10 cellular contexts compared by ENCODE assay signal in the genomic region with DNA sequence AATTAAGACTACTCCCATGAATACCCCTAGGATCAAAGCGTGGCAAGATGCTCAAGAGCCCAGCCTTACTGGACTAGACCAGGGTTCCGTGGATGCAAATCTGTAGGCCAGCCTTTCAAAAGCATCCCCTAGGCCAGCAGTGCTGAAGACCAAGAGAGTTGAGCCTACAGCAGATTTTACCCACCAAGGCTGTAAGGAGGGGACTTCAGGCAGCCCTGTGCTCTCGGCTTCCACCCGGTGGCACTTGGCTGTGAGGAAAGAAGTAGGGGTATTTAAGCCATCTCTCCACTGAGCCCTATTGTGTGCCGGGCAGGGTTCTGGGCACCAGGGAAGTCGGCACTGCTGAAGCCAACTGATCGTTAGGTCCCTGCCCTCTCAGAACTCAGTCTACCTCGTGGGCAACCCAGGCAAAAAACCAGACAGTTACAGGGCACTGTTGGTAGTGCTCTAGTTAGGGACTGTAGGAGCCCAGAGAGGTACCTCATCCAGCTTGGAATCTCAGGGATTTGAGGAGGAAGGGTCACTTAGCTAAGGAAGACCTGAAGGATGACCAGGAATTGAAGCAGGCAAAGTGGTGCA. TPM values are rescaled to one million over a fixed set of nuclear protein-coding genes. Genes with fewer than 3 reads are reported as not detected.
A peak's percentile ranks its signal among the peaks of the same experiment; 100 is the strongest.
DNase-seq lines count a peak whose midpoint lies in the region; ATAC-seq and TF ChIP-seq lines count a peak whose summit lies in the region.
"Had no signal": no experiment of that assay in that cellular context is flagged by ENCODE, and none has a peak within 500 bp of the region (broad histone marks: within the 10 kb centered on the region; RNA-seq: fewer than 3 reads in every experiment).

No MANE protein-coding gene starts in this region.

- H3K9me3 ChIP-seq in HUES48 (ENCODE audit: control insufficient read depth, insufficient read depth, low read length), result no peaks in the 10 kb centered on the region

- H3K9me3 Mint-ChIP-seq in chondrocyte (ENCODE audit: low read depth) (no peaks in the 10 kb centered on the region), osteocyte (ENCODE audit: unreplicated experiment) (no peaks in the 10 kb centered on the region)

- H3K27me3 ChIP-seq in HUES48 (ENCODE audit: control insufficient read depth, insufficient read depth, low read length), result no peaks in the 10 kb centered on the region

- H3K4me1 ChIP-seq in HUES48 (ENCODE audit: control insufficient read depth, insufficient read depth, low read length), result peaks cover 7% of the 10 kb centered on the region

- H3K27me3 Mint-ChIP-seq in chondrocyte (ENCODE audit: low read depth) (no peaks in the 10 kb centered on the region), osteocyte (ENCODE audit: unreplicated experiment) (no peaks in the 10 kb centered on the region)

- H3K27ac Mint-ChIP-seq in chondrocyte (ENCODE audit: unreplicated experiment) (peak overlapping the region; percentile 17), osteocyte (ENCODE audit: unreplicated experiment) (no peak overlapping the region)

- no peak for ATAC-seq in HG02981 (IDR thresholded peaks at IDR 0.05; ENCODE audit: unreplicated experiment)
- ATAC-seq in GM19328 (IDR thresholded peaks at IDR 0.05; ENCODE audit: unreplicated experiment), result no peak

- DNase-seq in activated CD4-positive, CD25-positive, alpha-beta regulatory T cell treated with anti-CD3 and anti-CD28 coated beads, Interleukin-2, amount 50 U/mL, for 72 hours, result peak; percentile 29
- DNase-seq in activated CD4-positive, CD25-positive, alpha-beta regulatory T cell (lab: John Stamatoyannopoulos, UW), result no peak
- DNase-seq in chondrocyte (ENCODE audit: low spot score) (peak; percentile 36), osteocyte (ENCODE audit: extremely low spot score, unreplicated experiment) (peak; percentile 59), NCI-H446 (lab: John Stamatoyannopoulos, UW) (no peak)
- DNase-seq: NCI-H2081 treated with DMSO at 0.1 percent for 48 hours had no signal

- peaks cover 59% of the 10 kb centered on the region for H3K36me3 ChIP-seq in HUES48 (ENCODE audit: control insufficient read depth, insufficient read depth, low read length)

- H3K36me3 Mint-ChIP-seq in chondrocyte (ENCODE audit: low read depth) (peaks cover 8% of the 10 kb centered on the region), osteocyte (ENCODE audit: unreplicated experiment) (peaks cover 11% of the 10 kb centered on the region)

- peak overlapping the region; percentile 7 for H3K27ac ChIP-seq in HUES48 (ENCODE audit: low read depth, low read length)
- H3K27ac ChIP-seq: 22Rv1 had no signal

- H3K4me1 Mint-ChIP-seq in chondrocyte (ENCODE audit: low read depth) (peaks cover 5% of the 10 kb centered on the region), osteocyte (ENCODE audit: unreplicated experiment) (peaks cover 12% of the 10 kb centered on the region)

- H3K4me3 Mint-ChIP-seq in chondrocyte (ENCODE audit: unreplicated experiment) (no peak overlapping the region), osteocyte (ENCODE audit: unreplicated experiment) (no peak overlapping the region)

- no peak for TF ChIP-seq CTCF in chondrocyte (IDR thresholded peaks at IDR 0.05)
- no peak for TF ChIP-seq CTCF in osteocyte (IDR thresholded peaks at IDR 0.05)

- no peak overlapping the region for H3K9ac ChIP-seq in HUES48 (ENCODE audit: low read depth, low read length)

- no peak overlapping the region for H3K4me3 ChIP-seq in HUES48 (ENCODE audit: low read depth, low read length)

RNA-seq across cellular contexts. Expression of a gene that starts 25.5 kb away (rescaled TPM):
- total RNA-seq in chondrocyte (0.53 to 1.2 TPM (median 0.55 TPM) in 3 replicates), osteocyte (0.57 and 0.67 TPM in 2 replicates)

RNA-seq across cellular contexts. Expression of a gene that starts 36.8 kb away (rescaled TPM):
- total RNA-seq in chondrocyte (248 to 338 TPM (median 256 TPM) in 3 replicates), osteocyte (320 and 333 TPM in 2 replicates)

Comparison
In these comparisons a context has a peak if more than half of its experiments do, and no peak if none do; other contexts are left out.
1. DNase-seq: peak in activated CD4-positive, CD25-positive, alpha-beta regulatory T cell treated with anti-CD3 and anti-CD28 coated beads, Interleukin-2, amount 50 U/mL, for 72 hours (single experiment), chondrocyte (single experiment) and osteocyte (single experiment); none in activated CD4-positive, CD25-positive, alpha-beta regulatory T cell (0 of 4) and NCI-H446 (0 of 2).